ENCODE assay signal across 20 cellular contexts in the genomic region with DNA sequence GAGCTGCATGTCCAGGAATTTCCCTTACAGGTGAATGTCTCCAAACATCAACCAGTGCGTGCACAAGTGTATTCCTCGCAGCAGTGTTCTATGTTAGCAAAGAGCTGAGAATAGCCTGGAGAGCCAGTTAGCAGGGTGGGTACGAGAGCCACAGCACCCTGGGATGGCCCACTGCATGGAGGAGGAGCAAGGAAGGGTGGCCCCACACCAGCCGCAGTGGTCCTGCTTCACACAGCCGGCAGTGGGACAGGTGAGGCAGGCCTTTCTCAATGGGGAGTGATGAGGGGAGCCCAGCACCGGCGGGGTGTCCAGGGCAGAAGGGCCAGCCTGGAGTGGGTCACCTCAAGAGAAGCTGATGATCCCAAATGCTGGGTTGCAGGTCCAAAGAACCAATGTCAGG.
DNase-seq lines count a peak whose midpoint lies in the region; ATAC-seq, FAIRE-seq and TF ChIP-seq lines count a peak whose summit lies in the region.
"Had no signal": no experiment of that assay in that cellular context is flagged by ENCODE, and none has a peak within 500 bp of the region (broad histone marks: within the 10 kb centered on the region; RNA-seq: fewer than 3 reads in every experiment).

No MANE protein-coding gene starts in this region.

- intact Hi-C loops in activated CD4-positive, alpha-beta memory T cell treated with anti-CD3 and anti-CD28 coated beads for 36 hours (cut with micrococcal nuclease) = no loop called here
- intact Hi-C loops in cardiac septum (cut with DNase I) (no loop called here), Right ventricle myocardium superior (cut with DNase I) (no loop called here), sciatic nerve (cut with DNase I) (no loop called here)

- no peaks in the 10 kb centered on the region for H3K4me1 Mint-ChIP-seq in activated CD4-positive, alpha-beta memory T cell treated with anti-CD3 and anti-CD28 coated beads, Interleukin-2, amount 10 ng/mL, durations not matched to agents 7 days and 5 days
- no peaks in the 10 kb centered on the region for H3K4me1 Mint-ChIP-seq in activated CD4-positive, alpha-beta memory T cell treated with anti-CD3 and anti-CD28 coated beads for 36 hours (ENCODE audit: low read depth)
- H3K4me1 Mint-ChIP-seq: CD14-positive monocyte had no signal

- FAIRE-seq in GM12892 (lab: Jason Lieb, UNC) = no peak
- FAIRE-seq: D721Med, G401.6, GM12891, GM19239 had no signal

- no peak for TF ChIP-seq POLR2A in GM12892 (IDR thresholded peaks at IDR 0.05; ENCODE audit: low read depth, low read length)

- POLR2A ChIA-PET in activated CD4-positive, alpha-beta memory T cell treated with anti-CD3 and anti-CD28 coated beads, Interleukin-2, amount 10 ng/mL, durations not matched to agents 7 days and 5 days (lab: Charles Lee) = no interaction called here
- POLR2A ChIA-PET in activated CD4-positive, alpha-beta memory T cell treated with anti-CD3 and anti-CD28 coated beads for 36 hours (lab: Charles Lee) = no interaction called here

- H3K36me3 Mint-ChIP-seq in activated CD4-positive, alpha-beta memory T cell treated with anti-CD3 and anti-CD28 coated beads, Interleukin-2, amount 10 ng/mL, durations not matched to agents 7 days and 5 days (ENCODE audit: low read depth) = no peaks in the 10 kb centered on the region
- H3K36me3 Mint-ChIP-seq in activated CD4-positive, alpha-beta memory T cell treated with anti-CD3 and anti-CD28 coated beads for 36 hours = no peaks in the 10 kb centered on the region
- H3K36me3 Mint-ChIP-seq: CD14-positive monocyte; CD8-positive, alpha-beta T cell had no signal

- no peak overlapping the region for H3K4me3 Mint-ChIP-seq in activated CD4-positive, alpha-beta memory T cell treated with anti-CD3 and anti-CD28 coated beads, Interleukin-2, amount 10 ng/mL, durations not matched to agents 7 days and 5 days
- no peak overlapping the region for H3K4me3 Mint-ChIP-seq in activated CD4-positive, alpha-beta memory T cell treated with anti-CD3 and anti-CD28 coated beads for 36 hours
- H3K4me3 Mint-ChIP-seq: CD14-positive monocyte; CD8-positive, alpha-beta T cell had no signal

- H3K27ac Mint-ChIP-seq in activated CD4-positive, alpha-beta memory T cell treated with anti-CD3 and anti-CD28 coated beads, Interleukin-2, amount 10 ng/mL, durations not matched to agents 7 days and 5 days = no peak overlapping the region
- H3K27ac Mint-ChIP-seq in activated CD4-positive, alpha-beta memory T cell treated with anti-CD3 and anti-CD28 coated beads for 36 hours = no peak overlapping the region
- H3K27ac Mint-ChIP-seq: CD14-positive monocyte; CD8-positive, alpha-beta T cell had no signal

- CTCF ChIA-PET in activated CD4-positive, alpha-beta memory T cell treated with anti-CD3 and anti-CD28 coated beads, Interleukin-2, amount 10 ng/mL, durations not matched to agents 7 days and 5 days (lab: Charles Lee) = no interaction called here
- CTCF ChIA-PET in activated CD4-positive, alpha-beta memory T cell treated with anti-CD3 and anti-CD28 coated beads for 36 hours (lab: Charles Lee) = no interaction called here

- H3K27me3 Mint-ChIP-seq in activated CD4-positive, alpha-beta memory T cell treated with anti-CD3 and anti-CD28 coated beads, Interleukin-2, amount 10 ng/mL, durations not matched to agents 7 days and 5 days = no peaks in the 10 kb centered on the region
- no peaks in the 10 kb centered on the region for H3K27me3 Mint-ChIP-seq in activated CD4-positive, alpha-beta memory T cell treated with anti-CD3 and anti-CD28 coated beads for 36 hours

- peak; percentile 8 for DNase-seq in activated CD4-positive, alpha-beta memory T cell treated with anti-CD3 and anti-CD28 coated beads, Interleukin-2, amount 10 ng/mL, durations not matched to agents 7 days and 5 days
- no peak for DNase-seq in activated CD4-positive, alpha-beta memory T cell treated with anti-CD3 and anti-CD28 coated beads for 36 hours
- DNase-seq in cardiac septum (ENCODE audit: low spot score) (peak; percentile 70), Right ventricle myocardium superior (no peak), sciatic nerve (ENCODE audit: low spot score) (peak; percentile 32), SKM-1 (lab: John Stamatoyannopoulos, UW; ENCODE audit: unreplicated experiment) (no peak), GM12892 (ENCODE audit: insufficient read length) (no peak)
- DNase-seq: CD8-positive, alpha-beta T cell; COR-L47; DMS153; DMS79 treated with DMSO at 0.1 percent for 48 hours; EL; GOT3 had no signal

- H3K9me3 Mint-ChIP-seq in activated CD4-positive, alpha-beta memory T cell treated with anti-CD3 and anti-CD28 coated beads, Interleukin-2, amount 10 ng/mL, durations not matched to agents 7 days and 5 days = peaks cover 8% of the 10 kb centered on the region
- H3K9me3 Mint-ChIP-seq in activated CD4-positive, alpha-beta memory T cell treated with anti-CD3 and anti-CD28 coated beads for 36 hours = peaks cover 2% of the 10 kb centered on the region
- H3K9me3 Mint-ChIP-seq: CD8-positive, alpha-beta T cell had no signal

- ATAC-seq in Right ventricle myocardium superior (ENCODE audit: poor library complexity) (no peak), sciatic nerve (no peak), GM18502 (IDR thresholded peaks at IDR 0.05; ENCODE audit: poor library complexity, unreplicated experiment) (no peak)
- ATAC-seq: CD8-positive, alpha-beta T cell; HCT116 had no signal

Comparison
In these comparisons a context has a peak if more than half of its experiments do, and no peak if none do; other contexts are left out.
1. DNase-seq: peak in activated CD4-positive, alpha-beta memory T cell treated with anti-CD3 and anti-CD28 coated beads, Interleukin-2, amount 10 ng/mL, durations not matched to agents 7 days and 5 days (single experiment), cardiac septum (single experiment) and sciatic nerve (single experiment); none in activated CD4-positive, alpha-beta memory T cell treated with anti-CD3 and anti-CD28 coated beads for 36 hours (single experiment), Right ventricle myocardium superior (single experiment), SKM-1 (single experiment) and GM12892 (single experiment).